In genomic region chr3:194689493-194689901, GRCh38 we compare ENCODE assay signal across 1 cellular context.
TF ChIP-seq lines count a peak whose summit lies in the region.

No MANE protein-coding gene starts in this region.

TF ChIP-seq in GM23338, 12 proteins besides CTCF, POLR2A, EP300 and RAD21 (continued from another document):
- TF ChIP-seq REST (IDR thresholded peaks at IDR 0.05; ENCODE audit: unreplicated experiment) (no peak), NANOG (IDR thresholded peaks at IDR 0.05; ENCODE audit: borderline replicate concordance) (no peak), POLR2AphosphoS5 (IDR thresholded peaks at IDR 0.05; ENCODE audit: low read depth) (no peak), EZH2 (IDR thresholded peaks at IDR 0.05; ENCODE audit: low read depth, unreplicated experiment) (no peak), STAT1 (IDR thresholded peaks at IDR 0.05; ENCODE audit: unreplicated experiment) (no peak), ZNF114 (CRISPR knock-in tag; IDR thresholded peaks at IDR 0.05) (no peak), CREB1 (CRISPR knock-in tag; IDR thresholded peaks at IDR 0.05; ENCODE audit: low read depth) (no peak), EZH2phosphoT487 (IDR thresholded peaks at IDR 0.05; ENCODE audit: unreplicated experiment) (no peak)
- TF ChIP-seq, protein P1, sequence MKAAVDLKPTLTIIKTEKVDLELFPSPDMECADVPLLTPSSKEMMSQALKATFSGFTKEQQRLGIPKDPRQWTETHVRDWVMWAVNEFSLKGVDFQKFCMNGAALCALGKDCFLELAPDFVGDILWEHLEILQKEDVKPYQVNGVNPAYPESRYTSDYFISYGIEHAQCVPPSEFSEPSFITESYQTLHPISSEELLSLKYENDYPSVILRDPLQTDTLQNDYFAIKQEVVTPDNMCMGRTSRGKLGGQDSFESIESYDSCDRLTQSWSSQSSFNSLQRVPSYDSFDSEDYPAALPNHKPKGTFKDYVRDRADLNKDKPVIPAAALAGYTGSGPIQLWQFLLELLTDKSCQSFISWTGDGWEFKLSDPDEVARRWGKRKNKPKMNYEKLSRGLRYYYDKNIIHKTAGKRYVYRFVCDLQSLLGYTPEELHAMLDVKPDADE (IDR thresholded peaks at IDR 0.05): no peak
